ENCODE assay signal across 27 cellular contexts in the genomic region with DNA sequence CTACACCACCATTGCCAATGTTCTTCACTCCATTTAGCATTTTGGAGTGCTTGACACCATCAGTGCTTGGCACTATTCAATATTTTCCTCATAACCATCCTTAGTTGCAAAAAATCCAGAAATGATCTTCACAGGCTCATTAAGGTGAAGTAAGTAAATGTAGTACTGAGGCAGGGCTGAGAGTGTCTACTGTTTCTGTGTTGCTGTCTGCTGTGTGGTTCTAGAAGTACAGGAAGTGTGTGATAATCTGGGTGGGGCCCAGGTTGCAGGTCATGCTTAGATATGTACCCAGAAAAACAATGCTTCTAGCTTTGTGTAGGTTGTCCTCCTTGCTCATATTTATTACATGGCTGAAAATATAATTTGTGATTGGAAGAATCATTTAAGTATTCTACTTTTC.
"Had no signal": no experiment of that assay in that cellular context is flagged by ENCODE, and none has a peak within 500 bp of the region (broad histone marks: within the 10 kb centered on the region; RNA-seq: fewer than 3 reads in every experiment).

No MANE protein-coding gene starts in this region.

- H3K27me3 Mint-ChIP-seq: activated B cell treated with CpG ODN at 0.5 μM for 24 hours; activated CD8-positive, alpha-beta memory T cell treated with anti-CD3 and anti-CD28 coated beads, Interleukin-2, amount 10 ng/mL, durations not matched to agents 7 days and 5 days; activated naive CD4-positive, alpha-beta T cell treated with anti-CD3 and anti-CD28 coated beads, Interleukin-2, amount 10 ng/mL, durations not matched to agents 7 days and 5 days; activated naive CD8-positive, alpha-beta T cell treated with anti-CD3 and anti-CD28 coated beads, Interleukin-2, amount 10 ng/mL, durations not matched to agents 7 days and 5 days; activated T-cell treated with anti-CD3 and anti-CD28 coated beads, Interleukin-2, amount 50 U/mL, for 24 hours; brain; T-helper 17 cell had no signal

- H3K4me1 ChIP-seq: ascending aorta, colonic mucosa, esophagus squamous epithelium had no signal

- ATAC-seq: activated CD4-positive, CD25-positive, alpha-beta regulatory T cell treated with anti-CD3 and anti-CD28 coated beads, Interleukin-2, amount 50 U/mL, for 24 hours; activated CD8-positive, alpha-beta memory T cell treated with anti-CD3 and anti-CD28 coated beads, Interleukin-2, amount 10 ng/mL, durations not matched to agents 7 days and 5 days; activated CD8-positive, alpha-beta T cell treated with anti-CD3 and anti-CD28 coated beads, Interleukin-2, amount 10 ng/mL, durations not matched to agents 7 days and 5 days; activated naive CD4-positive, alpha-beta T cell treated with anti-CD3 and anti-CD28 coated beads, Interleukin-2, amount 50 U/mL, for 72 hours; activated T-cell treated with anti-CD3 and anti-CD28 coated beads, Interleukin-2, amount 50 U/mL, for 72 hours; T-helper 17 cell had no signal

- H3K9me3 Mint-ChIP-seq: brain had no signal

- H3K27ac ChIP-seq: ascending aorta, colonic mucosa, esophagus squamous epithelium, WERI-Rb-1 had no signal

- H3K9me3 ChIP-seq: ascending aorta, colonic mucosa, esophagus squamous epithelium had no signal

- H3K36me3 ChIP-seq: ascending aorta, colonic mucosa, esophagus squamous epithelium, WERI-Rb-1 had no signal

- H3K4me3 ChIP-seq: ascending aorta, colonic mucosa, esophagus squamous epithelium had no signal

- H3K4me1 Mint-ChIP-seq: activated B cell treated with CpG ODN at 0.5 μM for 24 hours; activated CD8-positive, alpha-beta memory T cell treated with anti-CD3 and anti-CD28 coated beads, Interleukin-2, amount 10 ng/mL, durations not matched to agents 7 days and 5 days; activated naive CD4-positive, alpha-beta T cell treated with anti-CD3 and anti-CD28 coated beads, Interleukin-2, amount 10 ng/mL, durations not matched to agents 7 days and 5 days; activated naive CD8-positive, alpha-beta T cell treated with anti-CD3 and anti-CD28 coated beads, Interleukin-2, amount 10 ng/mL, durations not matched to agents 7 days and 5 days; T-helper 17 cell had no signal

- DNase-seq: activated B cell treated with CpG ODN at 0.5 μM for 24 hours; activated CD4-positive, alpha-beta T cell treated with anti-CD3 and anti-CD28 coated beads for 48 hours; activated CD4-positive, alpha-beta T cell treated with anti-CD3 and anti-CD28 coated beads, Interleukin-2, amount 50 U/mL, for 1 hour; activated CD4-positive, alpha-beta T cell treated with anti-CD3 and anti-CD28 coated beads, Interleukin-2, amount 50 U/mL, for 48 hours; activated CD8-positive, alpha-beta memory T cell treated with anti-CD3 and anti-CD28 coated beads, Interleukin-2, amount 10 ng/mL, durations not matched to agents 7 days and 5 days; activated CD8-positive, alpha-beta memory T cell treated with anti-CD3 and anti-CD28 coated beads, Interleukin-2, amount 50 U/mL, for 4 hours; activated CD8-positive, alpha-beta T cell treated with anti-CD3 and anti-CD28 coated beads, Interleukin-2, amount 10 ng/mL, durations not matched to agents 7 days and 5 days; activated gamma-delta T cell; activated naive CD4-positive, alpha-beta T cell; activated naive CD4-positive, alpha-beta T cell treated with anti-CD3 and anti-CD28 coated beads, Interleukin-2, amount 10 ng/mL, durations not matched to agents 7 days and 5 days; activated naive CD8-positive, alpha-beta T cell treated with anti-CD3 and anti-CD28 coated beads, Interleukin-2, amount 10 ng/mL, durations not matched to agents 7 days and 5 days; activated T-cell treated with anti-CD3 and anti-CD28 coated beads, Interleukin-2, amount 50 U/mL, for 24 hours; activated T-cell treated with anti-CD3 and anti-CD28 coated beads, Interleukin-2, amount 50 U/mL, for 72 hours; caudate nucleus; colonic mucosa; effector CD8-positive, alpha-beta T cell; esophagus squamous epithelium; head of caudate nucleus; T-helper 1 cell; T-helper 17 cell; T1000; WERI-Rb-1 had no signal

- H3K27me3 ChIP-seq: ascending aorta, colonic mucosa, esophagus squamous epithelium had no signal

- H3K27ac Mint-ChIP-seq: activated B cell treated with CpG ODN at 0.5 μM for 24 hours; activated CD8-positive, alpha-beta memory T cell treated with anti-CD3 and anti-CD28 coated beads, Interleukin-2, amount 10 ng/mL, durations not matched to agents 7 days and 5 days; activated CD8-positive, alpha-beta T cell treated with anti-CD3 and anti-CD28 coated beads, Interleukin-2, amount 10 ng/mL, durations not matched to agents 7 days and 5 days; activated naive CD4-positive, alpha-beta T cell treated with anti-CD3 and anti-CD28 coated beads, Interleukin-2, amount 10 ng/mL, durations not matched to agents 7 days and 5 days; activated naive CD4-positive, alpha-beta T cell treated with anti-CD3 and anti-CD28 coated beads, Interleukin-2, amount 50 U/mL, for 72 hours; activated naive CD8-positive, alpha-beta T cell treated with anti-CD3 and anti-CD28 coated beads, Interleukin-2, amount 10 ng/mL, durations not matched to agents 7 days and 5 days; activated T-cell treated with anti-CD3 and anti-CD28 coated beads, Interleukin-2, amount 50 U/mL, for 24 hours; activated T-cell treated with anti-CD3 and anti-CD28 coated beads, Interleukin-2, amount 50 U/mL, for 72 hours; brain; T-helper 17 cell; T-helper 2 cell treated with Interferon-gamma antibody and Interleukin-4, amounts not matched to agents 5 μg/mL and 100 μg/mL, for 36 hours had no signal

- H3K4me3 Mint-ChIP-seq: activated B cell treated with CpG ODN at 0.5 μM for 24 hours; activated CD8-positive, alpha-beta memory T cell treated with anti-CD3 and anti-CD28 coated beads, Interleukin-2, amount 10 ng/mL, durations not matched to agents 7 days and 5 days; activated CD8-positive, alpha-beta T cell treated with anti-CD3 and anti-CD28 coated beads, Interleukin-2, amount 10 ng/mL, durations not matched to agents 7 days and 5 days; activated naive CD4-positive, alpha-beta T cell treated with anti-CD3 and anti-CD28 coated beads, Interleukin-2, amount 10 ng/mL, durations not matched to agents 7 days and 5 days; activated naive CD8-positive, alpha-beta T cell treated with anti-CD3 and anti-CD28 coated beads, Interleukin-2, amount 10 ng/mL, durations not matched to agents 7 days and 5 days; activated T-cell treated with anti-CD3 and anti-CD28 coated beads, Interleukin-2, amount 50 U/mL, for 24 hours; activated T-cell treated with anti-CD3 and anti-CD28 coated beads, Interleukin-2, amount 50 U/mL, for 72 hours; brain; T-helper 17 cell; T-helper 2 cell treated with Interferon-gamma antibody and Interleukin-4, amounts not matched to agents 5 μg/mL and 100 μg/mL, for 36 hours had no signal

- H3K36me3 Mint-ChIP-seq: activated CD8-positive, alpha-beta memory T cell treated with anti-CD3 and anti-CD28 coated beads, Interleukin-2, amount 10 ng/mL, durations not matched to agents 7 days and 5 days; activated naive CD4-positive, alpha-beta T cell treated with anti-CD3 and anti-CD28 coated beads, Interleukin-2, amount 10 ng/mL, durations not matched to agents 7 days and 5 days; activated naive CD4-positive, alpha-beta T cell treated with anti-CD3 and anti-CD28 coated beads, Interleukin-2, amount 50 U/mL, for 72 hours; activated naive CD8-positive, alpha-beta T cell treated with anti-CD3 and anti-CD28 coated beads, Interleukin-2, amount 10 ng/mL, durations not matched to agents 7 days and 5 days; brain had no signal
